Comparison of ENCODE assay signal across 8 cellular contexts in genomic region chr2:95345415-95346235, GRCh38. TPM values are rescaled to one million over a fixed set of nuclear protein-coding genes. Genes with fewer than 3 reads are reported as not detected.
DNase-seq lines count a peak whose midpoint lies in the region; ATAC-seq and TF ChIP-seq lines count a peak whose summit lies in the region.

No MANE protein-coding gene starts in this region.

- H3K4me3 ChIP-seq in Caco-2 (ENCODE audit: low read depth, low read length) (peak overlapping the region; percentile 35), testis (peak overlapping the region; percentile 64 to 67)
- peak overlapping the region; percentile 40 for H3K4me3 ChIP-seq in Jurkat, Clone E6-1 (ENCODE audit: low read length)

- TF ChIP-seq POLR2A in testis (IDR thresholded peaks at IDR 0.05), result no peak

- H3K27me3 ChIP-seq in Caco-2 (replicated peaks; ENCODE audit: control insufficient read depth, insufficient read depth, low read length) (no peaks in the 10 kb centered on the region; the same call in none of the 2 replicates), testis (no peaks in the 10 kb centered on the region)

- 0 to 1% methylated on average over 40 to 70 of the region's 75 CpGs for WGBS in testis, 2 donors

- POLR2A ChIA-PET in Caco-2 (lab: Charles Lee) (no interaction called here), RWPE1 (lab: Yijun Ruan, JAX; ENCODE audit: low non-redundant PET) (interaction anchor here (0.7 kb wide), 2 partner anchors 16 to 44 kb away, joined by 3 read pairs; no protein-coding TSS in a partner anchor)

- H3K4me1 ChIP-seq in Caco-2 (peaks cover 3% of the 10 kb centered on the region; the same call in 1 of the 2 replicates), testis (peaks cover 32% of the 10 kb centered on the region)

- ATAC-seq in GM21447 (IDR thresholded peaks at IDR 0.05; ENCODE audit: unreplicated experiment), result peak; percentile 68

- intact Hi-C loops in Caco-2 (cut with micrococcal nuclease; ENCODE audit: unreplicated experiment), result loop anchor here (1.0 to 2.0 kb wide), 2 partner anchors 57 to 383 kb away; partner anchors contain the start of gene FAHD2A
- intact Hi-C loops in head of caudate nucleus (cut with DNase I), result no loop called here
- intact Hi-C loops in testis (cut with DNase I; ENCODE audit: low total_unique reads), result loop anchor here (5.0 kb wide), 1 partner anchor 42 kb away; no protein-coding TSS in a partner anchor

- H3K9me3 Mint-ChIP-seq in Caco-2 (ENCODE audit: unreplicated experiment), result no peaks in the 10 kb centered on the region

- peak overlapping the region; percentile 80 for H3K4me3 Mint-ChIP-seq in Caco-2 (ENCODE audit: unreplicated experiment)

- CTCF ChIA-PET in Caco-2 (lab: Charles Lee) (interaction anchor here (1.1 to 2.0 kb wide), 4 partner anchors 44 to 114 kb away, joined by 3 to 8 read pairs (median 4); partner anchors contain the start of gene FAHD2A), RWPE1 (lab: Yijun Ruan, JAX) (interaction anchor here (0.6 to 1.7 kb wide), 30 partner anchors 9 to 378 kb away, joined by 3 to 8 read pairs (median 3); partner anchors contain the start of gene FAHD2A)

- TF ChIP-seq CTCF in Caco-2 (IDR thresholded peaks at IDR 0.05; ENCODE audit: insufficient read depth in 1 of 2, low read depth in 1 of 2, low read length in 1 of 2, severe bottlenecking in 1 of 2, unreplicated experiment in 1 of 2) (peak; percentile 89 to 90), RWPE1 (conservative IDR thresholded peaks at IDR 0.05; ENCODE audit: low read depth) (peak; percentile 93), testis (IDR thresholded peaks at IDR 0.05) (peak; percentile 72 to 83 (median 81))

- H3K4me1 Mint-ChIP-seq in Caco-2 (ENCODE audit: low read depth, unreplicated experiment), result no peaks in the 10 kb centered on the region

- H3K27ac Mint-ChIP-seq in Caco-2 (ENCODE audit: unreplicated experiment), result no peak overlapping the region

- H3K36me3 ChIP-seq in Caco-2 (ENCODE audit: control insufficient read depth, insufficient read depth, low read length) (no peaks in the 10 kb centered on the region), testis (ENCODE audit: low read depth, missing control alignments) (no peaks in the 10 kb centered on the region)

- H3K27me3 Mint-ChIP-seq in Caco-2 (ENCODE audit: insufficient read depth, unreplicated experiment), result peaks cover 23% of the 10 kb centered on the region

- BruUV-seq in Caco-2 (replicated peaks; lab: Mats Ljungman, UMichigan), result no TSS peak

- DNase-seq in Caco-2, result peak; percentile 74 to 89
- peak; percentile 8 for DNase-seq in Jurkat, Clone E6-1 (ENCODE audit: low read depth, low spot score)
- DNase-seq in RWPE1 (ENCODE audit: low spot score), result peak; percentile 88
- DNase-seq in activated naive CD4-positive, alpha-beta T cell treated with Interleukin-2 at 50 U/mL for 16 hours, result peak; percentile 66
- DNase-seq in head of caudate nucleus, result peak; percentile 55 to 92 (median 83)
- DNase-seq in occipital lobe (lab: John Stamatoyannopoulos, UW), result peak; percentile 73
- peak; percentile 92 for DNase-seq in testis

- no peaks in the 10 kb centered on the region for H3K36me3 Mint-ChIP-seq in Caco-2 (ENCODE audit: insufficient read depth, unreplicated experiment)

- H3K27ac ChIP-seq in RWPE1 (peak overlapping the region; percentile 80), testis (peak overlapping the region; percentile 71 to 86)

- H3K9me3 ChIP-seq in Caco-2 (no peaks in the 10 kb centered on the region), testis (no peaks in the 10 kb centered on the region)

RNA-seq across cellular contexts. Expression of gene KCNIP3, which starts 48.5 kb away (rescaled TPM):
- not detected in 2 replicates for total RNA-seq in Caco-2 (2022)
- polyA plus RNA-seq in Jurkat, Clone E6-1 (2012; ENCODE audit: insufficient read depth, insufficient read length), result 14.0 TPM
- 6.9 TPM for total RNA-seq in occipital lobe
- total RNA-seq in testis, result 10 to 100 TPM; 43.4 to 69.1 TPM
- 23.9 TPM for polyA plus RNA-seq in testis (ENCODE audit: insufficient read depth, low read depth, low replicate concordance)

RNA-seq across cellular contexts. Expression of gene FAHD2A, which starts 56.9 kb away (rescaled TPM):
- total RNA-seq in Caco-2 (2022) (23.8 and 26.8 TPM in 2 replicates), occipital lobe (8.7 TPM), testis (10 to 100 TPM; 48.5 to 48.9 TPM)
- polyA plus RNA-seq in Jurkat, Clone E6-1 (2012; ENCODE audit: insufficient read depth, insufficient read length), result 50.6 TPM
- polyA plus RNA-seq in testis (ENCODE audit: insufficient read depth, low read depth, low replicate concordance), result 73.8 TPM

Comparison
In these comparisons a context has a peak if more than half of its experiments do, and no peak if none do; other contexts are left out.
1. Peak in every context shown above with its lines: DNase-seq, ATAC-seq, H3K4me3 ChIP-seq and H3K27ac ChIP-seq.
2. DNase-seq: peak in every context shown above with its lines; median percentile 92 in testis; 88 in RWPE1; 83 in head of caudate nucleus; 82 in Caco-2; 73 in occipital lobe; 66 in activated naive CD4-positive, alpha-beta T cell treated with Interleukin-2 at 50 U/mL for 16 hours; 8 in Jurkat, Clone E6-1.